1 cellular context compared by ENCODE assay signal in genomic region chr2:39099820-39100728, GRCh38.
TF ChIP-seq lines count a peak whose summit lies in the region.

No MANE protein-coding gene starts in this region.

TF ChIP-seq in SK-N-SH treated with all-trans-retinoic acid at 6 μM for 48 hours, 23 proteins besides CTCF, POLR2A, EP300 and RAD21 (continued from another document):
- no peak for TF ChIP-seq PATZ1 (CRISPR knock-in tag; IDR thresholded peaks at IDR 0.05; ENCODE audit: borderline replicate concordance)
- no peak for TF ChIP-seq ZNF8 (CRISPR knock-in tag; IDR thresholded peaks at IDR 0.05)
- TF ChIP-seq ARNTL (CRISPR knock-in tag; IDR thresholded peaks at IDR 0.05; ENCODE audit: borderline replicate concordance, low read depth): no peak
- no peak for TF ChIP-seq ZNF70 (CRISPR knock-in tag; IDR thresholded peaks at IDR 0.05)
- no peak for TF ChIP-seq TCF4 (CRISPR knock-in tag; IDR thresholded peaks at IDR 0.05; ENCODE audit: borderline replicate concordance)
